ENCODE assay signal across 8 cellular contexts in the genomic region with DNA sequence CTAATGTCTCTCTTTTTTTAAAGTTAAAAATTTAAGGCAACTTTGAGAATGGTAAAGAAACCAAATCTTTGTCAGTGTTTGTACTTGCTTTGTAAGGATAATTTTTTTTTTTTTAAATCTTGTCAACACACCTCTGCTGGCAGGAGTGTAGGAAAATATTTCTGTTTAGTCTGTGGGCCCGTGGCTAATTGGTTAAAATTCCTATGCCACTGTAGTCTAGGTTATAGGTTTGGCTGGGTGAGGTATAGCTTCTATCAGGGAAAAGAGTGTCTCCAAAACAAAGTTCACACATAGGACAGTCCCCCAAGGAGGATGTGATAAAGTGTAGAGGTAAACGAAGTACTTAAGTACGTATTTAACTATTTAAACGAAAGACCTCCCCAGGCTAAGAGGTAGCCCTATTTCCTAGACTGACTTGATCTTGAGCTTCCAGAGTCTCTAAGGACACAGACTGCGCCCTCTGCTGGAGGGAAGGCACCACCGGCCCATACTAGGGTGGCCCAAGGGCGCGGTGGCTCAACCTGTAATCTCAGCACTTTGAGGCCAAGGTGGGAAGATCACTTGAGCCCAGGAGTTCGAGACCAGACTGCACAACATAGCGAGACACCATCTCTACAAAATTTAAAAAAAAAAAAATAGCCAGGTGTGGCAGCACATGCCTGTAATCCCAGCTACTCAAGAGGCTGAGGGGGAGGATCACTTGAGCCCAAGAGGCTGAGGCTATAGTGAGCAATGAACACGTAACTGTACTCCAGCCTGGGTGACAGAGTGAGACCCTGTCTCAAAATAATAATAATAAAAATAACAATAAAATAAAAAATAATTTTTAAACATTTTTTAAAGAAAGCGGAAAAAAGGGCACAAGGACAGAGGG. TPM values are rescaled to one million over a fixed set of nuclear protein-coding genes. Genes with fewer than 3 reads are reported as not detected.
DNase-seq lines count a peak whose midpoint lies in the region; ATAC-seq, FAIRE-seq and TF ChIP-seq lines count a peak whose summit lies in the region.
"Had no signal": no experiment of that assay in that cellular context is flagged by ENCODE, and none has a peak within 500 bp of the region (broad histone marks: within the 10 kb centered on the region; RNA-seq: fewer than 3 reads in every experiment).

No MANE protein-coding gene starts in this region.

- H3K9me3 ChIP-seq in SJSA1 (replicated peaks) = no peaks in the 10 kb centered on the region; the same call in 1 of the 2 replicates
- H3K9me3 ChIP-seq in thoracic aorta = no peaks in the 10 kb centered on the region

- no peak for TF ChIP-seq POLR2A in GM12892 (IDR thresholded peaks at IDR 0.05; ENCODE audit: low read depth, low read length)

- FAIRE-seq in GM12892 (lab: Jason Lieb, UNC) = peak; percentile 99

- DNase-seq in GM12892 (ENCODE audit: insufficient read length) = peak; percentile 68
- DNase-seq in LHCN-M2 (ENCODE audit: low read depth) = peak; percentile 62
- peak; percentile 65 to 81 for DNase-seq in SJSA1 (ENCODE audit: low read depth in 1 of 2, low spot score in 2 of 2)
- DNase-seq in activated effector memory CD4-positive, alpha-beta T cell treated with Interleukin-2 at 50 U/mL for 16 hours = peak; percentile 59
- DNase-seq in foreskin fibroblast = peak; percentile 57 to 89
- DNase-seq in osteocyte (ENCODE audit: extremely low spot score, unreplicated experiment) = peak; percentile 91
- peak; percentile 68 for DNase-seq in thoracic aorta (ENCODE audit: low spot score)

- H3K27ac ChIP-seq in SJSA1 (no peak overlapping the region), thoracic aorta (peak overlapping the region in 1 of 2 donors; percentile 15)

- H3K4me1 ChIP-seq in SJSA1 (replicated peaks) (peaks cover 15% of the 10 kb centered on the region), thoracic aorta (ENCODE audit: control insufficient read depth in 1 of 2, low read depth in 2 of 2) (peaks cover 19 to 51% of the 10 kb centered on the region in 2 donors)

- no peak overlapping the region for H3K4me3 Mint-ChIP-seq in osteocyte (ENCODE audit: unreplicated experiment)
- H3K4me3 Mint-ChIP-seq: stimulated activated naive CD8-positive, alpha-beta T cell treated with anti-CD3 and anti-CD28 coated beads, Interleukin-15, Interleukin-2, amounts not matched to agents 100 ng/mL and 50 ng/mL, for 24 hours had no signal

- no peaks in the 10 kb centered on the region for H3K36me3 Mint-ChIP-seq in osteocyte (ENCODE audit: unreplicated experiment)

- H3K4me3 ChIP-seq in SJSA1 (no peak overlapping the region), foreskin fibroblast (ENCODE audit: low read depth in 1 of 2, low read length in 2 of 2) (no peak overlapping the region), thoracic aorta (no peak overlapping the region)

- ATAC-seq in thoracic aorta (ENCODE audit: insufficient number of reproducible peaks, low FRiP score, low read depth) = no peak

- no peaks in the 10 kb centered on the region for H3K9me3 Mint-ChIP-seq in osteocyte (ENCODE audit: unreplicated experiment)
- H3K9me3 Mint-ChIP-seq: stimulated activated naive CD8-positive, alpha-beta T cell treated with anti-CD3 and anti-CD28 coated beads, Interleukin-15, Interleukin-2, amounts not matched to agents 100 ng/mL and 50 ng/mL, for 24 hours had no signal

- H3K27me3 ChIP-seq in SJSA1 (replicated peaks) (no peaks in the 10 kb centered on the region), thoracic aorta (replicated peaks; ENCODE audit: insufficient read depth) (no peaks in the 10 kb centered on the region)

- H3K36me3 ChIP-seq in SJSA1 (no peaks in the 10 kb centered on the region), thoracic aorta (no peaks in the 10 kb centered on the region)

- H3K27me3 Mint-ChIP-seq in osteocyte (ENCODE audit: unreplicated experiment) = no peaks in the 10 kb centered on the region
- H3K27me3 Mint-ChIP-seq: stimulated activated naive CD8-positive, alpha-beta T cell treated with anti-CD3 and anti-CD28 coated beads, Interleukin-15, Interleukin-2, amounts not matched to agents 100 ng/mL and 50 ng/mL, for 24 hours had no signal

- H3K4me1 Mint-ChIP-seq in osteocyte (ENCODE audit: unreplicated experiment) = peaks cover 33% of the 10 kb centered on the region

- TF ChIP-seq CTCF in foreskin fibroblast (IDR thresholded peaks at IDR 0.05; ENCODE audit: low read depth, low read length) (peak; percentile 90), osteocyte (IDR thresholded peaks at IDR 0.05) (peak; percentile 90), thoracic aorta (IDR thresholded peaks at IDR 0.05) (peak; percentile 82)

- H3K27ac Mint-ChIP-seq in osteocyte (ENCODE audit: unreplicated experiment) = no peak overlapping the region
- H3K27ac Mint-ChIP-seq: stimulated activated naive CD8-positive, alpha-beta T cell treated with anti-CD3 and anti-CD28 coated beads, Interleukin-15, Interleukin-2, amounts not matched to agents 100 ng/mL and 50 ng/mL, for 24 hours had no signal

RNA-seq across cellular contexts. Expression of a gene that starts 8.9 kb away (rescaled TPM):
- polyA plus RNA-seq in GM12892 (2012; ENCODE audit: missing spikeins) = not detected
- total RNA-seq in LHCN-M2 (2014; rRNA removed) (not detected in 2 replicates), osteocyte (not detected in 2 replicates), thoracic aorta (not detected)
- polyA plus RNA-seq in LHCN-M2 (2012) = not detected
- total RNA-seq in SJSA1 (2014; rRNA removed; shearing (Covaris generic)) = not detected in 2 replicates
